ENCODE assay signal across 26 cellular contexts in genomic region chr15:27036210-27036609, GRCh38.
"Had no signal": no experiment of that assay in that cellular context is flagged by ENCODE, and none has a peak within 500 bp of the region (broad histone marks: within the 10 kb centered on the region; RNA-seq: fewer than 3 reads in every experiment).

No MANE protein-coding gene starts in this region.

- H3K36me3 ChIP-seq: colonic mucosa, esophagus squamous epithelium, gastrocnemius medialis, gastroesophageal sphincter, heart left ventricle, heart right ventricle had no signal

- H3K4me3 ChIP-seq: colonic mucosa, coronary artery, dorsolateral prefrontal cortex, esophagus squamous epithelium, gastrocnemius medialis, gastroesophageal sphincter, heart left ventricle, heart right ventricle had no signal

- H3K4me1 ChIP-seq: colonic mucosa, esophagus squamous epithelium, foreskin keratinocyte, gastrocnemius medialis, gastroesophageal sphincter, heart left ventricle, heart right ventricle had no signal

- FAIRE-seq: colon, endometrium, endothelial cell of umbilical vein, frontal cortex had no signal

- H3K27ac ChIP-seq: colonic mucosa, coronary artery, dorsolateral prefrontal cortex, epithelial cell of prostate, esophagus squamous epithelium, foreskin keratinocyte, gastrocnemius medialis, gastroesophageal sphincter, heart left ventricle, heart right ventricle had no signal

- DNase-seq: colonic mucosa; cortex of kidney; dermis blood vessel endothelial cell; dorsolateral prefrontal cortex; effector CD4-positive, alpha-beta T cell; effector CD8-positive, alpha-beta T cell; effector memory CD4-positive, alpha-beta T cell; effector memory CD8-positive, alpha-beta T cell; endodermal cell; erythroblast; esophagus squamous epithelium; foreskin fibroblast; foreskin keratinocyte; gastrocnemius medialis; glutamatergic neuron; head of caudate nucleus; heart left ventricle; heart right ventricle had no signal

- H3K27me3 ChIP-seq: colonic mucosa, dorsolateral prefrontal cortex, esophagus squamous epithelium, foreskin keratinocyte, gastrocnemius medialis, gastroesophageal sphincter, heart left ventricle, heart right ventricle had no signal

- H3K9me3 ChIP-seq: colonic mucosa, esophagus squamous epithelium, gastrocnemius medialis, gastroesophageal sphincter, heart left ventricle had no signal

- ATAC-seq: effector memory CD8-positive, alpha-beta T cell; esophagus mucosa; foreskin keratinocyte; gastrocnemius medialis; gastroesophageal sphincter; heart left ventricle; heart right ventricle had no signal
